30 cellular contexts compared by ENCODE assay signal in genomic region chr1:36453051-36453450, GRCh38. TPM values are rescaled to one million over a fixed set of nuclear protein-coding genes. Genes with fewer than 3 reads are reported as not detected.
"Had no signal": no experiment of that assay in that cellular context is flagged by ENCODE, and none has a peak within 500 bp of the region (broad histone marks: within the 10 kb centered on the region; RNA-seq: fewer than 3 reads in every experiment).

No MANE protein-coding gene starts in this region.

- DNase-seq: dorsolateral prefrontal cortex; effector CD4-positive, alpha-beta T cell; foreskin fibroblast; gastrocnemius medialis; head of caudate nucleus; left lung; mesenchymal stem cell; mucosa of descending colon; naive B cell; nucleus accumbens; sigmoid colon; stimulated activated CD4-positive, alpha-beta T cell treated with anti-CD3 and anti-CD28 coated beads, Interleukin-2, amount 100 ng/mL, for 24 hours; stimulated activated CD4-positive, alpha-beta T cell treated with anti-CD3 and anti-CD28 coated beads, Interleukin-4, amount 100 ng/mL, for 24 hours; stimulated activated naive CD4-positive, alpha-beta T cell treated with Interleukin-2 at 50 U/mL for 16 hours; stomach; thyroid gland; trophoblast cell had no signal

- H3K9me3 Mint-ChIP-seq: mesothelial cell of epicardium; natural killer cell treated with Interleukin-12 subunit alpha and Interleukin-12 subunit beta and Interleukin-15 and Interleukin-18, amount 100 ng/mL, for 72 hours; stimulated activated effector memory CD8-positive, alpha-beta T cell treated with anti-CD3 and anti-CD28 coated beads, Interleukin-12 subunit alpha, Interleukin-12 subunit beta, amount 100 ng/mL, for 72 hours had no signal

- H3K27me3 ChIP-seq: dorsolateral prefrontal cortex, gastrocnemius medialis, left lung, right atrium auricular region, sigmoid colon, stomach, thyroid gland, vagina had no signal

- H3K27ac ChIP-seq: dorsolateral prefrontal cortex, epithelial cell of prostate, gastrocnemius medialis, left lung, prostate gland, right atrium auricular region, sigmoid colon, stomach, thyroid gland, vagina had no signal

- H3K4me3 ChIP-seq: dorsolateral prefrontal cortex, gastrocnemius medialis, left lung, mucosa of descending colon, prostate gland, right atrium auricular region, sigmoid colon, stomach, thyroid gland, vagina had no signal

- H3K4me1 ChIP-seq: prostate gland had no signal

- H3K27ac Mint-ChIP-seq: mesothelial cell of epicardium had no signal

- ATAC-seq: esophagus mucosa; gastrocnemius medialis; left lung; mucosa of descending colon; natural killer cell treated with Interleukin-12 subunit alpha and Interleukin-12 subunit beta and Interleukin-15 and Interleukin-18, amount 100 ng/mL, for 72 hours; stimulated activated effector memory CD8-positive, alpha-beta T cell treated with anti-CD3 and anti-CD28 coated beads, Interleukin-12 subunit alpha, Interleukin-12 subunit beta, amount 100 ng/mL, for 72 hours had no signal

- H3K27me3 Mint-ChIP-seq: naive B cell; natural killer cell treated with Interleukin-12 subunit alpha and Interleukin-12 subunit beta and Interleukin-15 and Interleukin-18, amount 100 ng/mL, for 72 hours had no signal

- H3K9me3 ChIP-seq: gastrocnemius medialis, left lung, mucosa of descending colon, prostate gland, right atrium auricular region, sigmoid colon, stomach, thyroid gland, vagina had no signal

- FAIRE-seq: colon, keratinocyte had no signal

RNA-seq across cellular contexts. Expression of gene CSF3R, which starts 29.7 kb away (rescaled TPM):
- total RNA-seq: glomerular endothelial cell, lung microvascular endothelial cell, osteocyte had no signal
- polyA plus RNA-seq: keratinocyte had no signal
